Comparison of ENCODE assay signal across 8 cellular contexts in genomic region chr10:63798599-63799498, GRCh38.
DNase-seq lines count a peak whose midpoint lies in the region; ATAC-seq and TF ChIP-seq lines count a peak whose summit lies in the region.

No MANE protein-coding gene starts in this region.

- H3K36me3 Mint-ChIP-seq in osteocyte (ENCODE audit: unreplicated experiment): no peaks in the 10 kb centered on the region

- no peak overlapping the region for H3K4me3 ChIP-seq in fibroblast of villous mesenchyme (ENCODE audit: low read depth, low read length)

- H3K27ac Mint-ChIP-seq in osteocyte (ENCODE audit: unreplicated experiment): peak overlapping the region; percentile 89

- TF ChIP-seq CTCF in RWPE1 (conservative IDR thresholded peaks at IDR 0.05; ENCODE audit: low read depth): no peak
- no peak for TF ChIP-seq CTCF in fibroblast of villous mesenchyme (IDR thresholded peaks at IDR 0.05; ENCODE audit: insufficient read depth, low read depth, low read length)
- TF ChIP-seq CTCF in osteocyte (IDR thresholded peaks at IDR 0.05): peak; percentile 51

- POLR2A ChIA-PET in RWPE1 (lab: Yijun Ruan, JAX; ENCODE audit: low non-redundant PET): no interaction called here

- CTCF ChIA-PET in RWPE1 (lab: Yijun Ruan, JAX): interaction anchor here (0.6 to 2.0 kb wide), 3 partner anchors 21 to 1341 kb away, joined by 4 to 7 read pairs (median 6); no protein-coding TSS in a partner anchor

- DNase-seq in COLO829 (ENCODE audit: low spot score): peak; percentile 8
- DNase-seq in RWPE1 (ENCODE audit: low spot score): peak; percentile 39
- peak; percentile 78 for DNase-seq in fibroblast of villous mesenchyme (ENCODE audit: low read depth)
- no peak for DNase-seq in osteocyte (ENCODE audit: extremely low spot score, unreplicated experiment)
- DNase-seq in NCI-H2081 (lab: John Stamatoyannopoulos, UW): no peak
- no peak for DNase-seq in stimulated activated naive CD4-positive, alpha-beta T cell treated with Interleukin-2 at 50 U/mL for 16 hours (lab: John Stamatoyannopoulos, UW)

- ATAC-seq in HG02610 (IDR thresholded peaks at IDR 0.05; ENCODE audit: unreplicated experiment) (no peak), GM19452 (IDR thresholded peaks at IDR 0.05; ENCODE audit: unreplicated experiment) (no peak)

- no peak overlapping the region for H3K27ac ChIP-seq in RWPE1

- peaks cover 48% of the 10 kb centered on the region for H3K4me1 Mint-ChIP-seq in osteocyte (ENCODE audit: unreplicated experiment)

- peak overlapping the region; percentile 38 for H3K4me3 Mint-ChIP-seq in osteocyte (ENCODE audit: unreplicated experiment)

- no peaks in the 10 kb centered on the region for H3K27me3 Mint-ChIP-seq in osteocyte (ENCODE audit: unreplicated experiment)

- H3K9me3 Mint-ChIP-seq in osteocyte (ENCODE audit: unreplicated experiment): no peaks in the 10 kb centered on the region

Comparison
In these comparisons a context has a peak if more than half of its experiments do, and no peak if none do; other contexts are left out.
1. DNase-seq: peak in COLO829 (single experiment), RWPE1 (single experiment) and fibroblast of villous mesenchyme (single experiment); none in osteocyte (single experiment), NCI-H2081 (0 of 2) and stimulated activated naive CD4-positive, alpha-beta T cell treated with Interleukin-2 at 50 U/mL for 16 hours (single experiment).